ENCODE assay signal across 18 cellular contexts in genomic region chr10:53005612-53006325, GRCh38.
DNase-seq lines count a peak whose midpoint lies in the region; ATAC-seq, FAIRE-seq and TF ChIP-seq lines count a peak whose summit lies in the region.
"Had no signal": no experiment of that assay in that cellular context is flagged by ENCODE, and none has a peak within 500 bp of the region (broad histone marks: within the 10 kb centered on the region; RNA-seq: fewer than 3 reads in every experiment).

No MANE protein-coding gene starts in this region.

- no peaks in the 10 kb centered on the region for H3K4me1 ChIP-seq in kidney (ENCODE audit: control insufficient read depth in 1 of 2, insufficient read depth in 1 of 2, low read depth in 1 of 2, low read length in 2 of 2)
- H3K4me1 ChIP-seq: BE2C had no signal

- H3K27me3 ChIP-seq in WERI-Rb-1 (ENCODE audit: insufficient read depth, low read depth, severe bottlenecking): no peaks in the 10 kb centered on the region
- H3K27me3 ChIP-seq: BE2C had no signal

- H3K27ac ChIP-seq in kidney (ENCODE audit: low read depth in 2 of 2, low read length in 2 of 2) (no peak overlapping the region), WERI-Rb-1 (no peak overlapping the region)

- no peak for ATAC-seq in HG03571 (IDR thresholded peaks at IDR 0.05; ENCODE audit: unreplicated experiment)
- no peak for ATAC-seq in HG03378 (IDR thresholded peaks at IDR 0.05; ENCODE audit: unreplicated experiment)

- H3K9me3 ChIP-seq in kidney (ENCODE audit: control insufficient read depth in 1 of 2, low read length in 2 of 2) (no peaks in the 10 kb centered on the region), WERI-Rb-1 (ENCODE audit: severe bottlenecking) (no peaks in the 10 kb centered on the region)
- H3K9me3 ChIP-seq: BE2C had no signal

- no peak for TF ChIP-seq CTCF in kidney (IDR thresholded peaks at IDR 0.05; ENCODE audit: borderline replicate concordance, extremely low read depth, insufficient read depth)
- no peak for TF ChIP-seq CTCF in WERI-Rb-1 (IDR thresholded peaks at IDR 0.05; ENCODE audit: low read depth, low read length)

- DNase-seq in COLO668 (lab: John Stamatoyannopoulos, UW; ENCODE audit: unreplicated experiment) (peak; percentile 6), NCI-H345 (lab: John Stamatoyannopoulos, UW) (peak; percentile 25), kidney (no peak), pons (ENCODE audit: low spot score) (peak; percentile 53), NCI-H1930 (lab: John Stamatoyannopoulos, UW) (no peak), WERI-Rb-1 (no peak)
- DNase-seq: 8988T; BE2C; CD4-positive, alpha-beta T cell; GF-D8; KG1; NCI-H1436; NCI-H2081; RPMI8226; SIG-M5 had no signal

- no peak overlapping the region for H3K9ac ChIP-seq in kidney (ENCODE audit: low read length in 2 of 2)

- peak; percentile 8 for FAIRE-seq in kidney (lab: Jason Lieb, UNC)
- FAIRE-seq: H1 had no signal

- H3K36me3 ChIP-seq in kidney (ENCODE audit: control insufficient read depth in 1 of 2, insufficient read depth in 2 of 2, low read length in 2 of 2) (no peaks in the 10 kb centered on the region), WERI-Rb-1 (no peaks in the 10 kb centered on the region)
- H3K36me3 ChIP-seq: BE2C had no signal

- no peak overlapping the region for H3K4me3 ChIP-seq in kidney (ENCODE audit: low read length in 2 of 2)
- H3K4me3 ChIP-seq in WERI-Rb-1 (ENCODE audit: low read depth, low read length): no peak overlapping the region

- intact Hi-C loops in kidney (cut with DNase I): no loop called here

Comparison
In these comparisons a context has a peak if more than half of its experiments do, and no peak if none do; other contexts are left out.
1. DNase-seq: peak in COLO668 (single experiment), NCI-H345 (single experiment) and pons (single experiment); none in kidney (single experiment), NCI-H1930 (0 of 2) and WERI-Rb-1 (single experiment).